17 cellular contexts compared by ENCODE assay signal in the genomic region with DNA sequence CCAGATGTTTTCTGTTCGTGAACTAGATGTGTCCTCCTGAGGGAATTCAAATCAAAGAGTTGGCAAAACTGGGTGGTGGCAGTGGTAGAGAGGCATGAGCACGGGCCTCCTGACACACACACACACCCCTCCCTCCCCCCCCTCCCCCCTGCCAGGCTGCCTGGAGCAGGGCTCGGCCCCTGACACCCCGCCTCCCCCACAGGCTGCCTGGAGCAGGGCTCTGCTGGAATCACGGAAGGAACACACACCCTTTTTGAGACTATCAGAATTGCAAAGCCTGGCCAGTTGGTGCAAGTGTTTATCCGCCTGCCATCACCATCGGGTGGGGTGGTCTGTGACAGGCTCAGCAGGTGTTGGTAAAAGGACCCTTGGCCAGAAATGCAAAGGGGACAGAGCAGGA.
"Had no signal": no experiment of that assay in that cellular context is flagged by ENCODE, and none has a peak within 500 bp of the region (broad histone marks: within the 10 kb centered on the region; RNA-seq: fewer than 3 reads in every experiment).

No MANE protein-coding gene starts in this region.

- H3K4me3 ChIP-seq: ascending aorta, breast epithelium, hepatocyte, left ventricle myocardium inferior, mucosa of descending colon, psoas muscle, right lobe of liver, smooth muscle cell, stomach had no signal

- H2AFZ ChIP-seq: hepatocyte had no signal

- H3K4me1 Mint-ChIP-seq: activated naive CD8-positive, alpha-beta T cell treated with anti-CD3 and anti-CD28 coated beads, Interleukin-2, amount 50 U/mL, for 24 hours; memory B cell had no signal

- H3K27ac ChIP-seq: ascending aorta, hepatocyte, left ventricle myocardium inferior, psoas muscle, right lobe of liver, stomach had no signal

- H3K4me2 ChIP-seq: hepatocyte, smooth muscle cell had no signal

- ATAC-seq: activated naive CD8-positive, alpha-beta T cell treated with anti-CD3 and anti-CD28 coated beads, Interleukin-2, amount 50 U/mL, for 24 hours; mucosa of descending colon had no signal

- H3K79me2 ChIP-seq: hepatocyte had no signal

- H3K9me3 ChIP-seq: ascending aorta, breast epithelium, left ventricle myocardium inferior, mucosa of descending colon, psoas muscle, right lobe of liver, stomach had no signal

- H3K36me3 ChIP-seq: breast epithelium had no signal

- H3K27me3 ChIP-seq: ascending aorta, breast epithelium, hepatocyte, right lobe of liver, stomach had no signal

- H3K27ac Mint-ChIP-seq: activated CD4-positive, alpha-beta T cell treated with anti-CD3 and anti-CD28 coated beads, Interleukin-2, amount 10 ng/mL, durations not matched to agents 24 days and 14 days; activated naive CD4-positive, alpha-beta T cell treated with anti-CD3 and anti-CD28 coated beads for 36 hours; activated naive CD8-positive, alpha-beta T cell treated with anti-CD3 and anti-CD28 coated beads, Interleukin-2, amount 50 U/mL, for 24 hours; natural killer cell treated with Interleukin-12 subunit alpha and Interleukin-12 subunit beta and Interleukin-15 and Interleukin-18, amount 100 ng/mL, for 72 hours had no signal

- H3K9me3 Mint-ChIP-seq: activated CD4-positive, alpha-beta T cell treated with anti-CD3 and anti-CD28 coated beads, Interleukin-2, amount 10 ng/mL, durations not matched to agents 24 days and 14 days; activated naive CD4-positive, alpha-beta T cell treated with anti-CD3 and anti-CD28 coated beads for 36 hours; activated naive CD8-positive, alpha-beta T cell treated with anti-CD3 and anti-CD28 coated beads, Interleukin-2, amount 50 U/mL, for 24 hours; memory B cell; natural killer cell treated with Interleukin-12 subunit alpha and Interleukin-12 subunit beta and Interleukin-15 and Interleukin-18, amount 100 ng/mL, for 72 hours had no signal

- H3K4me1 ChIP-seq: ascending aorta, right lobe of liver had no signal

- DNase-seq: activated CD4-positive, alpha-beta T cell treated with anti-CD3 and anti-CD28 coated beads, Interleukin-2, amount 10 ng/mL, durations not matched to agents 24 days and 14 days; activated CD4-positive, CD25-positive, alpha-beta regulatory T cell; activated naive CD4-positive, alpha-beta T cell treated with anti-CD3 and anti-CD28 coated beads for 36 hours; activated naive CD8-positive, alpha-beta T cell treated with anti-CD3 and anti-CD28 coated beads, Interleukin-2, amount 50 U/mL, for 24 hours; left ventricle myocardium inferior; mucosa of descending colon; occipital lobe; psoas muscle; right lobe of liver; stomach; SW 1271 had no signal

- H3K27me3 Mint-ChIP-seq: activated CD4-positive, alpha-beta T cell treated with anti-CD3 and anti-CD28 coated beads, Interleukin-2, amount 10 ng/mL, durations not matched to agents 24 days and 14 days; activated naive CD8-positive, alpha-beta T cell treated with anti-CD3 and anti-CD28 coated beads, Interleukin-2, amount 50 U/mL, for 24 hours; memory B cell; natural killer cell treated with Interleukin-12 subunit alpha and Interleukin-12 subunit beta and Interleukin-15 and Interleukin-18, amount 100 ng/mL, for 72 hours had no signal

- H3K4me3 Mint-ChIP-seq: activated CD4-positive, alpha-beta T cell treated with anti-CD3 and anti-CD28 coated beads, Interleukin-2, amount 10 ng/mL, durations not matched to agents 24 days and 14 days; activated naive CD4-positive, alpha-beta T cell treated with anti-CD3 and anti-CD28 coated beads for 36 hours; activated naive CD8-positive, alpha-beta T cell treated with anti-CD3 and anti-CD28 coated beads, Interleukin-2, amount 50 U/mL, for 24 hours; memory B cell; natural killer cell treated with Interleukin-12 subunit alpha and Interleukin-12 subunit beta and Interleukin-15 and Interleukin-18, amount 100 ng/mL, for 72 hours had no signal
